Comparison of ENCODE assay signal across 8 cellular contexts in genomic region chr15:67240235-67241131, GRCh38. TPM values are rescaled to one million over a fixed set of nuclear protein-coding genes. Genes with fewer than 3 reads are reported as not detected.
DNase-seq lines count a peak whose midpoint lies in the region; ATAC-seq and TF ChIP-seq lines count a peak whose summit lies in the region.

No MANE protein-coding gene starts in this region.

- no peaks in the 10 kb centered on the region for H3K9me3 ChIP-seq in CD8-positive, alpha-beta memory T cell (ENCODE audit: low read length)
- no peaks in the 10 kb centered on the region for H3K9me3 ChIP-seq in GM23248 (ENCODE audit: low read depth)
- H3K9me3 ChIP-seq in esophagus muscularis mucosa: no peaks in the 10 kb centered on the region

- H3K4me3 ChIP-seq in CD8-positive, alpha-beta memory T cell (ENCODE audit: low read length): no peak overlapping the region
- no peak overlapping the region for H3K4me3 ChIP-seq in GM23248
- no peak overlapping the region for H3K4me3 ChIP-seq in esophagus muscularis mucosa

- H3K9me2 ChIP-seq in GM23248 (ENCODE audit: insufficient read depth): no peaks in the 10 kb centered on the region

- no peak for TF ChIP-seq EP300 in esophagus muscularis mucosa (IDR thresholded peaks at IDR 0.05)

- TF ChIP-seq CTCF in esophagus muscularis mucosa (IDR thresholded peaks at IDR 0.05): peak in 1 of 3 experiments; percentile 19

- H3K9ac ChIP-seq in GM23248: no peak overlapping the region

- no peak overlapping the region for H3K27ac ChIP-seq in CD8-positive, alpha-beta memory T cell (ENCODE audit: low read depth, low read length)
- no peak overlapping the region for H3K27ac ChIP-seq in GM23248
- H3K27ac ChIP-seq in esophagus muscularis mucosa (replicated peaks in 1 of 4): no peak overlapping the region

- H3K4me1 ChIP-seq in CD8-positive, alpha-beta memory T cell (ENCODE audit: insufficient read depth, low read length): peaks cover 34% of the 10 kb centered on the region
- H3K4me1 ChIP-seq in GM23248 (ENCODE audit: insufficient read depth) (peaks cover 30% of the 10 kb centered on the region), esophagus muscularis mucosa (peaks cover 0 to 33% (median 17%) of the 10 kb centered on the region in 4 donors)

- no peaks in the 10 kb centered on the region for H3K9me3 Mint-ChIP-seq in CD8-positive, alpha-beta memory T cell
- H3K9me3 Mint-ChIP-seq in activated CD8-positive, alpha-beta T cell treated with anti-CD3 and anti-CD28 coated beads, Interleukin-2, amount 10 ng/mL, durations not matched to agents 7 days and 5 days (ENCODE audit: insufficient read depth): no peaks in the 10 kb centered on the region

- TF ChIP-seq POLR2A in esophagus muscularis mucosa (IDR thresholded peaks at IDR 0.05; ENCODE audit: low read depth): no peak

- peaks cover 2 to 19% (median 6%) of the 10 kb centered on the region in 3 donors for H3K36me3 Mint-ChIP-seq in CD8-positive, alpha-beta memory T cell
- H3K36me3 Mint-ChIP-seq in activated CD8-positive, alpha-beta T cell treated with anti-CD3 and anti-CD28 coated beads, Interleukin-2, amount 10 ng/mL, durations not matched to agents 7 days and 5 days (ENCODE audit: low read depth): peaks cover 31% of the 10 kb centered on the region

- peaks cover 12% of the 10 kb centered on the region; the same call in 1 of the 2 replicates for H3F3A ChIP-seq in GM23248 (ENCODE audit: insufficient read depth)

- H4K20me1 ChIP-seq in GM23248 (ENCODE audit: insufficient read depth): no peaks in the 10 kb centered on the region

- H3K4me2 ChIP-seq in GM23248 (ENCODE audit: unreplicated experiment): no peak overlapping the region

- H3K79me2 ChIP-seq in GM23248 (ENCODE audit: insufficient read depth): peaks cover 96% of the 10 kb centered on the region

- POLR2A ChIA-PET in CD8-positive, alpha-beta memory T cell (lab: Charles Lee): interaction anchor here (1.2 kb wide), 1 partner anchor 14 kb away, joined by 5 read pairs; the partner anchor contains the start of genes AAGAB and IQCH
- POLR2A ChIA-PET in activated CD8-positive, alpha-beta T cell treated with anti-CD3 and anti-CD28 coated beads, Interleukin-2, amount 10 ng/mL, durations not matched to agents 7 days and 5 days (lab: Charles Lee): interaction anchor here (0.6 to 1.5 kb wide), 2 partner anchors 9 to 40 kb away, joined by 3 to 5 read pairs; no protein-coding TSS in a partner anchor

- peak overlapping the region in 6 of 7 donors; percentile 58 to 80 (median 68) for H3K4me3 Mint-ChIP-seq in CD8-positive, alpha-beta memory T cell
- peak overlapping the region; percentile 44 for H3K4me3 Mint-ChIP-seq in activated CD8-positive, alpha-beta T cell treated with anti-CD3 and anti-CD28 coated beads, Interleukin-2, amount 10 ng/mL, durations not matched to agents 7 days and 5 days

- peak; percentile 64 for ATAC-seq in activated CD8-positive, alpha-beta T cell treated with anti-CD3 and anti-CD28 coated beads, Interleukin-2, amount 10 ng/mL, durations not matched to agents 7 days and 5 days

- peaks cover 45 to 68% (median 63%) of the 10 kb centered on the region in 3 donors for H3K4me1 Mint-ChIP-seq in CD8-positive, alpha-beta memory T cell
- peaks cover 41% of the 10 kb centered on the region for H3K4me1 Mint-ChIP-seq in activated CD8-positive, alpha-beta T cell treated with anti-CD3 and anti-CD28 coated beads, Interleukin-2, amount 10 ng/mL, durations not matched to agents 7 days and 5 days (ENCODE audit: low read depth)

- H3K27ac Mint-ChIP-seq in CD8-positive, alpha-beta memory T cell: peak overlapping the region; percentile 43 to 92 (median 83)
- peak overlapping the region; percentile 61 for H3K27ac Mint-ChIP-seq in activated CD8-positive, alpha-beta T cell treated with anti-CD3 and anti-CD28 coated beads, Interleukin-2, amount 10 ng/mL, durations not matched to agents 7 days and 5 days

- H2AFZ ChIP-seq in GM23248: no peak overlapping the region

- DNase-seq in CD8-positive, alpha-beta memory T cell: peak in 3 of 5 donors; percentile 5 to 53 (median 18)
- DNase-seq in GM23248: peak; percentile 12
- DNase-seq in NCI-H2171 treated with DMSO at 0.1 percent for 48 hours (lab: John Stamatoyannopoulos, UW): peak; percentile 54
- DNase-seq in activated CD8-positive, alpha-beta T cell treated with anti-CD3 and anti-CD28 coated beads, Interleukin-2, amount 10 ng/mL, durations not matched to agents 7 days and 5 days: peak; percentile 30
- peak; percentile 48 for DNase-seq in left kidney (ENCODE audit: low read depth, low spot score)
- DNase-seq in esophagus muscularis mucosa (ENCODE audit: extremely low spot score): no peak
- DNase-seq in cardiac septum (ENCODE audit: low spot score): no peak
- DNase-seq in stimulated activated CD8-positive, alpha-beta memory T cell treated with anti-CD3 and anti-CD28 coated beads, Interleukin-4, amount 100 ng/mL, for 48 hours: no peak

- H3K36me3 ChIP-seq in CD8-positive, alpha-beta memory T cell (ENCODE audit: insufficient read depth, low read length): no peaks in the 10 kb centered on the region
- H3K36me3 ChIP-seq in GM23248 (ENCODE audit: low read depth) (no peaks in the 10 kb centered on the region), esophagus muscularis mucosa (peaks cover 0 to 4% (median 2%) of the 10 kb centered on the region in 4 donors)

- intact Hi-C loops in esophagus muscularis mucosa (cut with DNase I): loop anchor here (10.0 kb wide), 1 partner anchor 194 kb away; no protein-coding TSS in a partner anchor
- intact Hi-C loops in cardiac septum (cut with DNase I): no loop called here

- H3K27me3 ChIP-seq in CD8-positive, alpha-beta memory T cell (ENCODE audit: insufficient read depth, low read length, poor library complexity, severe bottlenecking): no peaks in the 10 kb centered on the region
- H3K27me3 ChIP-seq in GM23248 (replicated peaks; ENCODE audit: insufficient read depth) (no peaks in the 10 kb centered on the region), esophagus muscularis mucosa (no peaks in the 10 kb centered on the region)

- CTCF ChIA-PET in CD8-positive, alpha-beta memory T cell (lab: Charles Lee): interaction anchor here (0.7 to 2.2 kb wide), 8 partner anchors 9 to 595 kb away, joined by 3 to 9 read pairs (median 5); partner anchors contain the start of genes AAGAB and IQCH
- CTCF ChIA-PET in activated CD8-positive, alpha-beta T cell treated with anti-CD3 and anti-CD28 coated beads, Interleukin-2, amount 10 ng/mL, durations not matched to agents 7 days and 5 days (lab: Charles Lee): interaction anchor here (0.6 to 2.4 kb wide), 27 partner anchors 10 to 613 kb away, joined by 3 to 18 read pairs (median 4); partner anchors contain the start of genes AAGAB, C15orf61, IQCH and SMAD3

- H3K27me3 Mint-ChIP-seq in CD8-positive, alpha-beta memory T cell: no peaks in the 10 kb centered on the region
- H3K27me3 Mint-ChIP-seq in activated CD8-positive, alpha-beta T cell treated with anti-CD3 and anti-CD28 coated beads, Interleukin-2, amount 10 ng/mL, durations not matched to agents 7 days and 5 days (ENCODE audit: low read depth): no peaks in the 10 kb centered on the region

- in situ Hi-C loops in GM23248 (cut with MboI): no loop called here

- 37 to 39% methylated on average over 3 of the region's 3 CpGs for WGBS in GM23248 (ENCODE audit: low coverage in 1 of 2, low lambda C conversion rate in 2 of 2, missing lambda C conversion rate in 2 of 2), 2 experiments
- 67% methylated on average over 3 of the region's 3 CpGs for WGBS in esophagus muscularis mucosa

RNA-seq across cellular contexts. Expression of gene AAGAB, which starts 14.0 kb away (rescaled TPM):
- total RNA-seq in CD8-positive, alpha-beta memory T cell: 10 to 100 TPM; 66.6 to 76.1 TPM
- 53.9 TPM for polyA plus RNA-seq in CD8-positive, alpha-beta memory T cell
- 40.9 and 52.4 TPM in 2 replicates for total RNA-seq in GM23248 (2014; rRNA removed; shearing (Covaris generic))
- polyA plus RNA-seq in GM23248 (2016; fragmentation: Nextera tagmentation; extraction: Ambion mirVana): 43.3 and 44.1 TPM in 2 replicates
- 10 to 100 TPM; 57.2 TPM for total RNA-seq in activated CD8-positive, alpha-beta T cell treated with anti-CD3 and anti-CD28 coated beads, Interleukin-2, amount 10 ng/mL, durations not matched to agents 7 days and 5 days
- total RNA-seq in esophagus muscularis mucosa (10 to 100 TPM; 21.3 to 37.8 (median 29.0) TPM), cardiac septum (24.1 TPM)

RNA-seq across cellular contexts. Expression of gene IQCH, which starts 14.1 kb away (rescaled TPM):
- total RNA-seq in CD8-positive, alpha-beta memory T cell: 1 to 10 TPM; 1.0 to 1.3 TPM
- 0.52 TPM for polyA plus RNA-seq in CD8-positive, alpha-beta memory T cell
- 1.8 and 4.1 TPM in 2 replicates for total RNA-seq in GM23248 (2014; rRNA removed; shearing (Covaris generic))
- 1.8 and 2.1 TPM in 2 replicates for polyA plus RNA-seq in GM23248 (2016; fragmentation: Nextera tagmentation; extraction: Ambion mirVana)
- 1 to 10 TPM in 1 of 2 experiments, under 1 TPM in 1; 0.97 to 2.2 TPM for total RNA-seq in activated CD8-positive, alpha-beta T cell treated with anti-CD3 and anti-CD28 coated beads, Interleukin-2, amount 10 ng/mL, durations not matched to agents 7 days and 5 days
- 1 to 10 TPM in 2 of 4 donors, under 1 TPM in 2; 0.58 to 2.4 (median 1.2) TPM for total RNA-seq in esophagus muscularis mucosa
- 0.94 TPM for total RNA-seq in cardiac septum

Comparison
In these comparisons a context has a peak if more than half of its experiments do, and no peak if none do; other contexts are left out.
1. DNase-seq: peak in CD8-positive, alpha-beta memory T cell (3 of 5), GM23248 (single experiment), NCI-H2171 treated with DMSO at 0.1 percent for 48 hours (single experiment), activated CD8-positive, alpha-beta T cell treated with anti-CD3 and anti-CD28 coated beads, Interleukin-2, amount 10 ng/mL, durations not matched to agents 7 days and 5 days (single experiment) and left kidney (single experiment); none in esophagus muscularis mucosa (single experiment), cardiac septum (single experiment) and stimulated activated CD8-positive, alpha-beta memory T cell treated with anti-CD3 and anti-CD28 coated beads, Interleukin-4, amount 100 ng/mL, for 48 hours (single experiment).